Comparison of ENCODE assay signal across 16 cellular contexts in the genomic region with DNA sequence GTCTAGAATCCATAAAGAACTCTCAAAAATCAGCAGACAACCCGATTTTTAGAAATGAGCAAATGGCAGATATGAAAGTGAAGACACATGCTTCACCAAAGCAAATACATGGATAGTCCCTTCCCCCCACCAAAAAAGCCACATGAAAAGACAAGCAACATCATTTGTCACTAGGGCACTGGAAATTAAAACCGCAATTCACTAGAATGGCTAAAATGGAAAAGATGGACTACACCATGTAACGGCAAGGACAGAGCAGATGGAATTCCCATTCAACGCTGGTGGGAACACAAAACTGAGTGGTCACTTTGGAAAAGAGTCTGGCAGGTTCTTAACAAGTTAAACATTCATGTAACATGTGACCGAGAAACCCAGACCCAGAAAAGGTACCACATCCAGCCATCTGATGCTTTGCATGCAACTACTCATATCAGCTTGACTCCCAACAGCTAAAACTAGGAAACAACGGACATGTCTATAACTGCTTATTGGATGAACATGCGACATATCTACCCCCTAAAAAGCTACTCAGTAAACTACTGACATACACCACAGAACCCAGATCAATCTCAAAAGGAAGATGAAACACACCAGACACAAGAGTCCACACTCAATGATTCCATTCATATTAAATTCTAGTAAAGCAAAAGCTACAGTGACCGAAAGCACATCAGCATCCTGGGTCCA.
DNase-seq lines count a peak whose midpoint lies in the region; ATAC-seq and TF ChIP-seq lines count a peak whose summit lies in the region.
"Had no signal": no experiment of that assay in that cellular context is flagged by ENCODE, and none has a peak within 500 bp of the region (broad histone marks: within the 10 kb centered on the region; RNA-seq: fewer than 3 reads in every experiment).

No MANE protein-coding gene starts in this region.

- TF ChIP-seq CTCF in OCI-LY1 (IDR thresholded peaks at IDR 0.05; ENCODE audit: low read length), result no peak
- no peak for TF ChIP-seq CTCF in neutrophil (IDR thresholded peaks at IDR 0.05)
- TF ChIP-seq CTCF in upper lobe of left lung (IDR thresholded peaks at IDR 0.05), result no peak

- peak in 1 of 5 donors; percentile 9 for DNase-seq in CD8-positive, alpha-beta memory T cell
- DNase-seq in activated T-helper 2 cell treated with anti-CD3 and anti-CD28 coated beads, Interferon-gamma antibody, Interleukin-2, Interleukin-4, amounts not matched to agents 10 μg/mL and 5 μg/mL and 100 μg/mL, durations not matched to agents 14 hours and 24 hours and 36 hours (ENCODE audit: low spot score), result no peak
- DNase-seq in NCI-H2171 treated with DMSO at 0.1 percent for 48 hours (lab: John Stamatoyannopoulos, UW) (no peak), upper lobe of left lung (no peak)
- DNase-seq in effector CD4-positive, alpha-beta T cell, result no peak
- DNase-seq: H9; heart left ventricle; NCI-H1092; NK-92 treated with Interleukin-12 subunit alpha and Interleukin-12 subunit beta, amount 100 ng/mL, for 24 hours had no signal

- no peaks in the 10 kb centered on the region for H3K27me3 Mint-ChIP-seq in CD8-positive, alpha-beta memory T cell
- no peaks in the 10 kb centered on the region for H3K27me3 Mint-ChIP-seq in activated T-helper 2 cell treated with anti-CD3 and anti-CD28 coated beads, Interferon-gamma antibody, Interleukin-2, Interleukin-4, amounts not matched to agents 10 μg/mL and 5 μg/mL and 100 μg/mL, durations not matched to agents 14 hours and 24 hours and 36 hours (ENCODE audit: low read depth)
- H3K27me3 Mint-ChIP-seq: IgD-negative memory B cell had no signal

- intact Hi-C loops in activated T-helper 2 cell treated with anti-CD3 and anti-CD28 coated beads, Interferon-gamma antibody, Interleukin-2, Interleukin-4, amounts not matched to agents 10 μg/mL and 5 μg/mL and 100 μg/mL, durations not matched to agents 14 hours and 24 hours and 36 hours (cut with micrococcal nuclease), result loop anchor here (1.0 to 2.0 kb wide), 4 partner anchors 11 to 73 kb away; no protein-coding TSS in a partner anchor

- H3K27ac Mint-ChIP-seq in CD8-positive, alpha-beta memory T cell, result peak overlapping the region; percentile 13 to 96 (median 68)
- peak overlapping the region; percentile 89 for H3K27ac Mint-ChIP-seq in activated T-helper 2 cell treated with anti-CD3 and anti-CD28 coated beads, Interferon-gamma antibody, Interleukin-2, Interleukin-4, amounts not matched to agents 10 μg/mL and 5 μg/mL and 100 μg/mL, durations not matched to agents 14 hours and 24 hours and 36 hours

- no peaks in the 10 kb centered on the region for H3K9me2 ChIP-seq in OCI-LY1 (ENCODE audit: low read depth, low read length)

- H3K4me2 ChIP-seq in OCI-LY1 (ENCODE audit: low read length), result peak overlapping the region; percentile 46

- CTCF ChIA-PET in CD8-positive, alpha-beta memory T cell (lab: Charles Lee), result no interaction called here

- no peak for TF ChIP-seq EP300 in upper lobe of left lung (IDR thresholded peaks at IDR 0.05)

- H3K36me3 ChIP-seq in CD8-positive, alpha-beta memory T cell (ENCODE audit: insufficient read depth, low read length), result no peaks in the 10 kb centered on the region
- H3K36me3 ChIP-seq in OCI-LY1 (ENCODE audit: insufficient read depth, low read length) (peaks cover 14% of the 10 kb centered on the region; the same call in 1 of the 2 replicates), neutrophil (peaks cover 8% of the 10 kb centered on the region), upper lobe of left lung (no peaks in the 10 kb centered on the region)
- H3K36me3 ChIP-seq: vagina had no signal

- H4K20me1 ChIP-seq in OCI-LY1 (ENCODE audit: insufficient read depth, low read length), result no peaks in the 10 kb centered on the region; the same call in 1 of the 2 replicates

- peak overlapping the region in 6 of 7 donors; percentile 3 to 42 (median 18) for H3K4me3 Mint-ChIP-seq in CD8-positive, alpha-beta memory T cell
- H3K4me3 Mint-ChIP-seq in activated T-helper 2 cell treated with anti-CD3 and anti-CD28 coated beads, Interferon-gamma antibody, Interleukin-2, Interleukin-4, amounts not matched to agents 10 μg/mL and 5 μg/mL and 100 μg/mL, durations not matched to agents 14 hours and 24 hours and 36 hours (ENCODE audit: low read depth), result peak overlapping the region; percentile 56
- H3K4me3 Mint-ChIP-seq: H9 had no signal

- H3K36me3 Mint-ChIP-seq in CD8-positive, alpha-beta memory T cell, result peaks cover 0 to 40% (median 5%) of the 10 kb centered on the region in 3 donors
- peaks cover 19% of the 10 kb centered on the region for H3K36me3 Mint-ChIP-seq in activated T-helper 2 cell treated with anti-CD3 and anti-CD28 coated beads, Interferon-gamma antibody, Interleukin-2, Interleukin-4, amounts not matched to agents 10 μg/mL and 5 μg/mL and 100 μg/mL, durations not matched to agents 14 hours and 24 hours and 36 hours (ENCODE audit: low read depth)

- peak overlapping the region; percentile 20; the same call in 1 of the 2 replicates for H3K9ac ChIP-seq in OCI-LY1 (ENCODE audit: low read length)

- H3K9me3 ChIP-seq in CD8-positive, alpha-beta memory T cell (ENCODE audit: low read length), result no peaks in the 10 kb centered on the region
- no peaks in the 10 kb centered on the region for H3K9me3 ChIP-seq in OCI-LY1 (ENCODE audit: low read length)
- no peaks in the 10 kb centered on the region for H3K9me3 ChIP-seq in neutrophil
- no peaks in the 10 kb centered on the region for H3K9me3 ChIP-seq in upper lobe of left lung
- H3K9me3 ChIP-seq: SJSA1, vagina had no signal

- TF ChIP-seq POLR2A in upper lobe of left lung (IDR thresholded peaks at IDR 0.05), result no peak

- POLR2A ChIA-PET in CD8-positive, alpha-beta memory T cell (lab: Charles Lee), result no interaction called here

- 84 to 86% methylated on average over 8 of the region's 8 CpGs for WGBS in upper lobe of left lung, 2 donors

- no peaks in the 10 kb centered on the region for H3F3A ChIP-seq in OCI-LY1 (ENCODE audit: insufficient read depth, low read length)

- no peak overlapping the region for H3K4me3 ChIP-seq in CD8-positive, alpha-beta memory T cell (ENCODE audit: low read length)
- peak overlapping the region; percentile 17 for H3K4me3 ChIP-seq in OCI-LY1 (ENCODE audit: low read depth, low read length, poor library complexity, severe bottlenecking)
- no peak overlapping the region for H3K4me3 ChIP-seq in neutrophil (ENCODE audit: low read depth in 1 of 2, low read length in 1 of 2)
- H3K4me3 ChIP-seq in upper lobe of left lung, result no peak overlapping the region
- H3K4me3 ChIP-seq: coronary artery, heart left ventricle, SJSA1, vagina had no signal

- H3K4me1 ChIP-seq in CD8-positive, alpha-beta memory T cell (ENCODE audit: insufficient read depth, low read length), result peaks cover 59% of the 10 kb centered on the region
- H3K4me1 ChIP-seq in OCI-LY1 (ENCODE audit: insufficient read depth, low read length, severe bottlenecking), result peaks cover 61% of the 10 kb centered on the region
- peaks cover 37 to 38% of the 10 kb centered on the region in 2 experiments for H3K4me1 ChIP-seq in neutrophil (ENCODE audit: control insufficient read depth in 1 of 2, insufficient read depth in 1 of 2, low read depth in 1 of 2, low read length in 1 of 2)
- H3K4me1 ChIP-seq in upper lobe of left lung, result peaks cover 38 to 48% (median 42%) of the 10 kb centered on the region in 4 donors
- H3K4me1 ChIP-seq: SJSA1 had no signal

- H2AFZ ChIP-seq in OCI-LY1 (ENCODE audit: low read length), result no peak overlapping the region

- H3K27ac ChIP-seq in CD8-positive, alpha-beta memory T cell (ENCODE audit: low read depth, low read length), result no peak overlapping the region
- peak overlapping the region; percentile 63 for H3K27ac ChIP-seq in OCI-LY1 (ENCODE audit: low read depth, low read length, poor library complexity, severe bottlenecking)
- peak overlapping the region; percentile 1 for H3K27ac ChIP-seq in neutrophil
- no peak overlapping the region for H3K27ac ChIP-seq in upper lobe of left lung
- H3K27ac ChIP-seq: coronary artery, heart left ventricle, SJSA1, vagina had no signal

- no peaks in the 10 kb centered on the region for H3K27me3 ChIP-seq in CD8-positive, alpha-beta memory T cell (ENCODE audit: insufficient read depth, low read length, poor library complexity, severe bottlenecking)
- H3K27me3 ChIP-seq in OCI-LY1 (ENCODE audit: insufficient read depth, low read length) (no peaks in the 10 kb centered on the region), neutrophil (no peaks in the 10 kb centered on the region), upper lobe of left lung (no peaks in the 10 kb centered on the region)
- H3K27me3 ChIP-seq: heart left ventricle, SJSA1, vagina had no signal

- H3K79me2 ChIP-seq in OCI-LY1 (ENCODE audit: insufficient read depth, low read length), result peaks cover 78% of the 10 kb centered on the region

- peaks cover 80 to 94% (median 94%) of the 10 kb centered on the region in 3 donors for H3K4me1 Mint-ChIP-seq in CD8-positive, alpha-beta memory T cell
- peaks cover 66% of the 10 kb centered on the region for H3K4me1 Mint-ChIP-seq in activated T-helper 2 cell treated with anti-CD3 and anti-CD28 coated beads, Interferon-gamma antibody, Interleukin-2, Interleukin-4, amounts not matched to agents 10 μg/mL and 5 μg/mL and 100 μg/mL, durations not matched to agents 14 hours and 24 hours and 36 hours (ENCODE audit: low read depth)

- H3K9me3 Mint-ChIP-seq in CD8-positive, alpha-beta memory T cell, result no peaks in the 10 kb centered on the region
- no peaks in the 10 kb centered on the region for H3K9me3 Mint-ChIP-seq in activated T-helper 2 cell treated with anti-CD3 and anti-CD28 coated beads, Interferon-gamma antibody, Interleukin-2, Interleukin-4, amounts not matched to agents 10 μg/mL and 5 μg/mL and 100 μg/mL, durations not matched to agents 14 hours and 24 hours and 36 hours
- H3K9me3 Mint-ChIP-seq: H9, IgD-negative memory B cell had no signal

- no peak for ATAC-seq in upper lobe of left lung (ENCODE audit: low FRiP score in 2 of 2)
- ATAC-seq: heart left ventricle, sciatic nerve had no signal

Comparison
In these comparisons a context has a peak if more than half of its experiments do, and no peak if none do; other contexts are left out.
1. H3K27ac ChIP-seq: peak in OCI-LY1 (single experiment) and neutrophil (single experiment); none in CD8-positive, alpha-beta memory T cell (single experiment) and upper lobe of left lung (0 of 4).